13 cellular contexts compared by ENCODE assay signal in genomic region chr10:70293169-70293813, GRCh38. TPM values are rescaled to one million over a fixed set of nuclear protein-coding genes. Genes with fewer than 3 reads are reported as not detected.
A peak's percentile ranks its signal among the peaks of the same experiment; 100 is the strongest.
DNase-seq lines count a peak whose midpoint lies in the region; ATAC-seq and TF ChIP-seq lines count a peak whose summit lies in the region.
"Had no signal": no experiment of that assay in that cellular context is flagged by ENCODE, and none has a peak within 500 bp of the region (broad histone marks: within the 10 kb centered on the region; RNA-seq: fewer than 3 reads in every experiment).

No MANE protein-coding gene starts in this region.

- H3K36me3 ChIP-seq in endodermal cell (ENCODE audit: control insufficient read depth, insufficient read depth, low read length), result no peaks in the 10 kb centered on the region

- H3K9ac ChIP-seq in endodermal cell (ENCODE audit: extremely low read depth, low read length, poor library complexity, severe bottlenecking), result no peak overlapping the region

- peaks cover 11% of the 10 kb centered on the region for H3K27me3 Mint-ChIP-seq in endodermal cell (ENCODE audit: insufficient read depth)

- no peak overlapping the region for H3K4me3 ChIP-seq in endodermal cell (ENCODE audit: low read length)

- intact Hi-C loops in left cardiac atrium (cut with DNase I), result no loop called here

- no peaks in the 10 kb centered on the region for H3K9me3 Mint-ChIP-seq in endodermal cell
- H3K9me3 Mint-ChIP-seq: CD8-positive, alpha-beta T cell had no signal

- WGBS in endodermal cell (ENCODE audit: insufficient coverage in 1 of 2, insufficient read length in 1 of 2), 2 experiments, result 72 to 74% methylated on average over 5 to 7 of the region's 7 CpGs

- DNase-seq in endodermal cell (peak; percentile 73), anterior cingulate cortex (lab: John Stamatoyannopoulos, UW) (no peak), cerebellum (ENCODE audit: low spot score) (no peak), left cardiac atrium (no peak), NCI-H524 treated with DMSO at 0.1 percent for 48 hours (lab: John Stamatoyannopoulos, UW) (no peak)
- DNase-seq: amniotic stem cell; CD8-positive, alpha-beta T cell; hypothalamus; NCI-H1417; T-helper 17 cell had no signal

- H3K4me1 Mint-ChIP-seq in endodermal cell, result peaks cover 6% of the 10 kb centered on the region

- ATAC-seq in GM18858 (IDR thresholded peaks at IDR 0.05; ENCODE audit: unreplicated experiment), result peak; percentile 57
- ATAC-seq in GM21515 (IDR thresholded peaks at IDR 0.05; ENCODE audit: unreplicated experiment), result peak; percentile 97
- ATAC-seq in HG03103 (IDR thresholded peaks at IDR 0.05; ENCODE audit: low read depth, unreplicated experiment), result peak; percentile 72
- ATAC-seq in left cardiac atrium, result no peak
- ATAC-seq: CD8-positive, alpha-beta T cell; T-helper 17 cell had no signal

- no peak for TF ChIP-seq CTCF in endodermal cell (conservative IDR thresholded peaks at IDR 0.05)

- no peak overlapping the region for H3K4me3 Mint-ChIP-seq in endodermal cell
- H3K4me3 Mint-ChIP-seq: CD8-positive, alpha-beta T cell; T-helper 17 cell had no signal

- H3K27me3 ChIP-seq in endodermal cell (ENCODE audit: control insufficient read depth, insufficient read depth, low read length, poor library complexity, severe bottlenecking), result no peaks in the 10 kb centered on the region

- H3K4me1 ChIP-seq in endodermal cell (ENCODE audit: control insufficient read depth, insufficient read depth, low read length), result no peaks in the 10 kb centered on the region

- no peak overlapping the region for H3K27ac ChIP-seq in endodermal cell (ENCODE audit: low read depth, low read length)

- no peaks in the 10 kb centered on the region for H3K36me3 Mint-ChIP-seq in endodermal cell (ENCODE audit: low read depth)
- H3K36me3 Mint-ChIP-seq: CD8-positive, alpha-beta T cell had no signal

- H3K9me3 ChIP-seq in endodermal cell (ENCODE audit: control insufficient read depth, low read length), result no peaks in the 10 kb centered on the region

- no peak overlapping the region for H3K27ac Mint-ChIP-seq in endodermal cell
- H3K27ac Mint-ChIP-seq: CD8-positive, alpha-beta T cell; T-helper 17 cell had no signal

RNA-seq across cellular contexts. Expression of gene NPFFR1, which starts 9.5 kb away (rescaled TPM):
- total RNA-seq in endodermal cell, result under 1 TPM in 1 of 2 donors, not detected in 1; 0.02 TPM
- 0.04 TPM for polyA plus RNA-seq in endodermal cell (2013, experiment 1 of 2)
- 0.04 TPM for polyA plus RNA-seq in endodermal cell (2013, experiment 2 of 2)
- 0.54 TPM for total RNA-seq in cerebellum
- total RNA-seq in left cardiac atrium, result under 1 TPM; 0.05 to 0.12 TPM
- total RNA-seq: CD8-positive, alpha-beta T cell; T-helper 17 cell had no signal

Comparison
In these comparisons a context has a peak if more than half of its experiments do, and no peak if none do; other contexts are left out.
1. ATAC-seq: peak in GM18858 (single experiment), GM21515 (single experiment) and HG03103 (single experiment); none in left cardiac atrium (0 of 2).